Comparison of ENCODE assay signal across 12 cellular contexts in the genomic region with DNA sequence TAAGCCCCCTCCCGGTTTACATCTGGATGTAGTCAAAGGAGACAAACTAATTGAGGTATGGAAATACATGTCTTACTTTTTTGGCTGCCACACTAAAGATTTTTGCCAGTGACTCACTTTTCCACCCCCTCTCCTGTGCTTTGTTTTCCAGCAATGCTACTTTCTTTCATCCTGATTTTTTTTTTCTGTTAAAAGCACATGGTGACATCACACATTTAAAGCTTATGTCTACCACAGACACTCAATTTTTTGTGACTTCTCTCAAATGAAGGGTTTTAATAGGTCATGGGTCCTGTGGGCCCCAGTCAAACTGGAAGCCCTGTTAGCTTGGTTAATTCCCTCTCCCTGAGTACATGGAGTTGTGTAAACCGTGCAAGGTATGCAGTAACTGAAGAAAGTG. TPM values are rescaled to one million over a fixed set of nuclear protein-coding genes. Genes with fewer than 3 reads are reported as not detected.
DNase-seq lines count a peak whose midpoint lies in the region; ATAC-seq, FAIRE-seq and TF ChIP-seq lines count a peak whose summit lies in the region.
"Had no signal": no experiment of that assay in that cellular context is flagged by ENCODE, and none has a peak within 500 bp of the region (broad histone marks: within the 10 kb centered on the region; RNA-seq: fewer than 3 reads in every experiment).

No MANE protein-coding gene starts in this region.

- peaks cover 19% of the 10 kb centered on the region for H3K4me1 ChIP-seq in PC-3 (ENCODE audit: insufficient read depth, low read length)
- H3K4me1 ChIP-seq in endothelial cell of umbilical vein (ENCODE audit: control insufficient read depth, extremely low read depth, insufficient read depth, low read length): peaks cover 19% of the 10 kb centered on the region
- peaks cover 8% of the 10 kb centered on the region for H3K4me1 ChIP-seq in colonic mucosa

- peak overlapping the region; percentile 96 for H3K27ac Mint-ChIP-seq in activated T-cell treated with anti-CD3 and anti-CD28 coated beads, Interleukin-2, amount 50 U/mL, for 24 hours

- no peak for DNase-seq in activated T-cell treated with anti-CD3 and anti-CD28 coated beads, Interleukin-2, amount 50 U/mL, for 24 hours
- no peak for DNase-seq in activated T-cell treated with anti-CD3 and anti-CD28 coated beads, Interleukin-2, amount 50 U/mL, for 1 hour
- DNase-seq in PC-3: peak; percentile 25
- peak; percentile 54 for DNase-seq in endothelial cell of umbilical vein (ENCODE audit: low read depth, low spot score)
- peak; percentile 4 for DNase-seq in retinal pigment epithelial cell (ENCODE audit: low read depth)
- DNase-seq in T1000 (lab: John Stamatoyannopoulos, UW): no peak
- no peak for DNase-seq in colonic mucosa
- no peak for DNase-seq in D341Med (ENCODE audit: low spot score)
- DNase-seq: activated CD4-positive, alpha-beta T cell treated with anti-CD3 and anti-CD28 coated beads for 4 hours; OCI-M1 had no signal

- no TSS peak for BruUV-seq in PC-3 (replicated peaks; lab: Mats Ljungman, UMichigan)
- no TSS peak for BruUV-seq in endothelial cell of umbilical vein (replicated peaks; lab: Mats Ljungman, UMichigan)

- TF ChIP-seq CTCF in PC-3 (conservative IDR thresholded peaks at IDR 0.05; ENCODE audit: low read depth, low read length): no peak
- TF ChIP-seq CTCF in endothelial cell of umbilical vein (IDR thresholded peaks at IDR 0.05; ENCODE audit: extremely low read depth in 1 of 2, insufficient read depth in 1 of 2, low read depth in 1 of 2, low read length in 2 of 2): no peak
- TF ChIP-seq CTCF in retinal pigment epithelial cell (conservative IDR thresholded peaks at IDR 0.05; ENCODE audit: low read depth, low read length): no peak
- no peak for TF ChIP-seq CTCF in colonic mucosa (IDR thresholded peaks at IDR 0.05)

- H4K20me1 ChIP-seq in PC-3 (ENCODE audit: low read length): peaks cover 8% of the 10 kb centered on the region
- no peaks in the 10 kb centered on the region for H4K20me1 ChIP-seq in endothelial cell of umbilical vein (replicated peaks; ENCODE audit: control insufficient read depth, extremely low read depth, insufficient read depth, low read length)

- no peaks in the 10 kb centered on the region for H3K9me2 ChIP-seq in PC-3 (replicated peaks; ENCODE audit: low read length)

- H3K27ac ChIP-seq in PC-3 (ENCODE audit: low read length) (no peak overlapping the region), endothelial cell of umbilical vein (ENCODE audit: insufficient read depth, low read depth, low read length) (peak overlapping the region; percentile 40), colonic mucosa (no peak overlapping the region)
- H3K27ac ChIP-seq: coronary artery, vagina had no signal

- FAIRE-seq in endothelial cell of umbilical vein (lab: Jason Lieb, UNC): no peak

- intact Hi-C loops in PC-3 (cut with micrococcal nuclease): loop anchor here (5.0 kb wide), 1 partner anchor 160 kb away; the partner anchor contains the start of gene IFI6
- intact Hi-C loops in endothelial cell of umbilical vein (cut with micrococcal nuclease): no loop called here
- intact Hi-C loops in colonic mucosa (cut with DNase I): no loop called here

- no peak overlapping the region for H2AFZ ChIP-seq in PC-3 (ENCODE audit: low read length)
- no peak overlapping the region for H2AFZ ChIP-seq in endothelial cell of umbilical vein (ENCODE audit: low read depth, low read length)

- peak overlapping the region; percentile 95 for H3K4me3 ChIP-seq in PC-3 (ENCODE audit: low read length)
- H3K4me3 ChIP-seq in endothelial cell of umbilical vein (replicated peaks in 1 of 3; ENCODE audit: insufficient read depth in 1 of 3, low read depth in 1 of 3, low read length in 3 of 3): peak overlapping the region in 1 of 3 experiments; percentile 93
- H3K4me3 ChIP-seq in retinal pigment epithelial cell (ENCODE audit: low read length): no peak overlapping the region
- H3K4me3 ChIP-seq in colonic mucosa: no peak overlapping the region

- no peaks in the 10 kb centered on the region for H3F3A ChIP-seq in PC-3 (ENCODE audit: low read length, unreplicated experiment)

- H3K4me2 ChIP-seq in PC-3 (ENCODE audit: low read length): peak overlapping the region; percentile 86
- H3K4me2 ChIP-seq in endothelial cell of umbilical vein (ENCODE audit: insufficient read depth, low read length): peak overlapping the region; percentile 92

- no peaks in the 10 kb centered on the region for H3K9me1 ChIP-seq in endothelial cell of umbilical vein (replicated peaks; ENCODE audit: control insufficient read depth, extremely low read depth, insufficient read depth, low read length)

- dilution Hi-C loops in endothelial cell of umbilical vein (cut with MboI; ENCODE audit: extremely low pct_ligation_motif_present, low sequenced_read_pairs): no loop called here

- no peak for TF ChIP-seq POLR2A in endothelial cell of umbilical vein (IDR thresholded peaks at IDR 0.05; ENCODE audit: low read depth, low read length)

- H3K9ac ChIP-seq in PC-3 (ENCODE audit: low read length) (no peak overlapping the region), endothelial cell of umbilical vein (replicated peaks; ENCODE audit: extremely low read depth, insufficient read depth, low read length) (no peak overlapping the region), colonic mucosa (ENCODE audit: low read depth in 2 of 2, low read length in 2 of 2) (no peak overlapping the region)

- peaks cover 71% of the 10 kb centered on the region for H3K36me3 Mint-ChIP-seq in activated T-cell treated with anti-CD3 and anti-CD28 coated beads, Interleukin-2, amount 50 U/mL, for 24 hours (ENCODE audit: low read depth)

- no peaks in the 10 kb centered on the region for H3K9me3 Mint-ChIP-seq in activated T-cell treated with anti-CD3 and anti-CD28 coated beads, Interleukin-2, amount 50 U/mL, for 24 hours

- H3K79me2 ChIP-seq in PC-3 (ENCODE audit: low read length) (peaks cover 62% of the 10 kb centered on the region), endothelial cell of umbilical vein (ENCODE audit: control insufficient read depth, insufficient read depth, low read length) (peaks cover 60% of the 10 kb centered on the region)

- H3K4me1 Mint-ChIP-seq in activated T-cell treated with anti-CD3 and anti-CD28 coated beads, Interleukin-2, amount 50 U/mL, for 24 hours (ENCODE audit: low read depth): peaks cover 50% of the 10 kb centered on the region

- H3K27me3 Mint-ChIP-seq in activated T-cell treated with anti-CD3 and anti-CD28 coated beads, Interleukin-2, amount 50 U/mL, for 24 hours: no peaks in the 10 kb centered on the region

- H3K4me3 Mint-ChIP-seq in activated T-cell treated with anti-CD3 and anti-CD28 coated beads, Interleukin-2, amount 50 U/mL, for 24 hours: peak overlapping the region; percentile 97

- POLR2A ChIA-PET in PC-3 (lab: Charles Lee; ENCODE audit: unreplicated experiment) (interaction anchor here (0.6 kb wide), 1 partner anchor 810 kb away, joined by 4 read pairs; no protein-coding TSS in a partner anchor), endothelial cell of umbilical vein (lab: Charles Lee) (interaction anchor here (0.6 kb wide), 1 partner anchor 60 kb away, joined by 4 read pairs; the partner anchor contains the start of gene STX12)

- CTCF ChIA-PET in PC-3 (lab: Charles Lee): no interaction called here
- CTCF ChIA-PET in endothelial cell of umbilical vein (lab: Charles Lee): interaction anchor here (1.1 to 1.5 kb wide), 2 partner anchors 25 to 72 kb away, joined by 3 to 4 read pairs; no protein-coding TSS in a partner anchor

- peaks cover 21% of the 10 kb centered on the region for H3K36me3 ChIP-seq in PC-3 (ENCODE audit: low read depth, low read length)
- peaks cover 2 to 6% of the 10 kb centered on the region in 2 experiments for H3K36me3 ChIP-seq in endothelial cell of umbilical vein (ENCODE audit: control insufficient read depth in 2 of 2, extremely low read depth in 1 of 2, insufficient read depth in 2 of 2, low read length in 2 of 2)
- H3K36me3 ChIP-seq in colonic mucosa: no peaks in the 10 kb centered on the region

- no peak for ATAC-seq in PC-3

- H3K27me3 ChIP-seq in PC-3 (ENCODE audit: low read length) (no peaks in the 10 kb centered on the region), endothelial cell of umbilical vein (ENCODE audit: control insufficient read depth in 2 of 2, insufficient read depth in 2 of 2, low read length in 2 of 2) (no peaks in the 10 kb centered on the region), colonic mucosa (no peaks in the 10 kb centered on the region)
- H3K27me3 ChIP-seq: vagina had no signal

- H3K9me3 ChIP-seq in PC-3 (ENCODE audit: low read length): no peaks in the 10 kb centered on the region
- H3K9me3 ChIP-seq in endothelial cell of umbilical vein (replicated peaks; ENCODE audit: control insufficient read depth, insufficient read depth, low read length): no peaks in the 10 kb centered on the region
- no peaks in the 10 kb centered on the region for H3K9me3 ChIP-seq in colonic mucosa
- H3K9me3 ChIP-seq: vagina had no signal

RNA-seq across cellular contexts. Expression of gene PPP1R8, which starts 2.2 kb away (rescaled TPM):
- total RNA-seq in PC-3 (2014; rRNA removed) (65.7 and 85.0 TPM in 2 replicates), endothelial cell of umbilical vein (45.4 and 48.5 TPM in 2 replicates), colonic mucosa (10 to 100 TPM; 31.8 to 39.2 TPM)
- polyA plus RNA-seq in endothelial cell of umbilical vein: 32.3 and 39.0 TPM in 2 replicates
- 49.5 and 53.8 TPM in 2 replicates for polyA plus RNA-seq in endothelial cell of umbilical vein (2011; cell fraction: cytosol; rRNA removed)
- polyA plus RNA-seq in endothelial cell of umbilical vein (2011; cell fraction: nucleus; rRNA removed): 33.7 and 33.9 TPM in 2 replicates
- polyA plus RNA-seq in endothelial cell of umbilical vein (2012): 32.9 and 42.2 TPM in 2 replicates
- polyA minus RNA-seq in endothelial cell of umbilical vein: 61.8 and 62.6 TPM in 2 replicates
- polyA minus RNA-seq in endothelial cell of umbilical vein (2011; cell fraction: cytosol; rRNA and poly(A)+ RNA removed): 36.2 TPM
- 15.6 and 17.7 TPM in 2 replicates for polyA minus RNA-seq in endothelial cell of umbilical vein (2011; cell fraction: nucleus; rRNA and poly(A)+ RNA removed)

RNA-seq across cellular contexts. Expression of gene THEMIS2, which starts 39.6 kb away (rescaled TPM):
- total RNA-seq in PC-3 (2014; rRNA removed) (5.0 and 5.7 TPM in 2 replicates), endothelial cell of umbilical vein (6.3 and 11.1 TPM in 2 replicates), colonic mucosa (10 to 100 TPM in 1 of 2 donors, 1 to 10 TPM in 1; 6.8 to 12.6 TPM)
- polyA plus RNA-seq in endothelial cell of umbilical vein: 15.3 and 15.7 TPM in 2 replicates
- 12.6 and 12.9 TPM in 2 replicates for polyA plus RNA-seq in endothelial cell of umbilical vein (2011; cell fraction: cytosol; rRNA removed)
- polyA plus RNA-seq in endothelial cell of umbilical vein (2011; cell fraction: nucleus; rRNA removed): 10.0 and 12.8 TPM in 2 replicates
- 13.2 and 16.8 TPM in 2 replicates for polyA plus RNA-seq in endothelial cell of umbilical vein (2012)
- polyA minus RNA-seq in endothelial cell of umbilical vein: 6.4 and 8.6 TPM in 2 replicates
- not detected for polyA minus RNA-seq in endothelial cell of umbilical vein (2011; cell fraction: cytosol; rRNA and poly(A)+ RNA removed)
- polyA minus RNA-seq in endothelial cell of umbilical vein (2011; cell fraction: nucleus; rRNA and poly(A)+ RNA removed): 3.4 and 4.3 TPM in 2 replicates

RNA-seq across cellular contexts. Expression of gene STX12, which starts 59.7 kb away (rescaled TPM):
- 18.6 and 28.5 TPM in 2 replicates for total RNA-seq in PC-3 (2014; rRNA removed)
- total RNA-seq in endothelial cell of umbilical vein: 83.8 and 90.3 TPM in 2 replicates
- 26.1 and 28.7 TPM in 2 replicates for polyA plus RNA-seq in endothelial cell of umbilical vein
- polyA plus RNA-seq in endothelial cell of umbilical vein (2011; cell fraction: cytosol; rRNA removed): 26.7 and 30.0 TPM in 2 replicates
- polyA plus RNA-seq in endothelial cell of umbilical vein (2011; cell fraction: nucleus; rRNA removed): 75.1 and 101 TPM in 2 replicates
- 42.1 and 55.6 TPM in 2 replicates for polyA plus RNA-seq in endothelial cell of umbilical vein (2012)
- 37.5 and 39.0 TPM in 2 replicates for polyA minus RNA-seq in endothelial cell of umbilical vein
- 3.5 TPM for polyA minus RNA-seq in endothelial cell of umbilical vein (2011; cell fraction: cytosol; rRNA and poly(A)+ RNA removed)
- 49.3 and 68.0 TPM in 2 replicates for polyA minus RNA-seq in endothelial cell of umbilical vein (2011; cell fraction: nucleus; rRNA and poly(A)+ RNA removed)
- 10 to 100 TPM; 49.2 to 65.0 TPM for total RNA-seq in colonic mucosa

Comparison
In these comparisons a context has a peak if more than half of its experiments do, and no peak if none do; other contexts are left out.
1. DNase-seq: peak in PC-3 (single experiment), endothelial cell of umbilical vein (single experiment) and retinal pigment epithelial cell (single experiment); none in activated T-cell treated with anti-CD3 and anti-CD28 coated beads, Interleukin-2, amount 50 U/mL, for 24 hours (single experiment), activated T-cell treated with anti-CD3 and anti-CD28 coated beads, Interleukin-2, amount 50 U/mL, for 1 hour (single experiment), T1000 (single experiment), colonic mucosa (single experiment) and D341Med (single experiment).